ENCODE assay signal across 19 cellular contexts in the genomic region with DNA sequence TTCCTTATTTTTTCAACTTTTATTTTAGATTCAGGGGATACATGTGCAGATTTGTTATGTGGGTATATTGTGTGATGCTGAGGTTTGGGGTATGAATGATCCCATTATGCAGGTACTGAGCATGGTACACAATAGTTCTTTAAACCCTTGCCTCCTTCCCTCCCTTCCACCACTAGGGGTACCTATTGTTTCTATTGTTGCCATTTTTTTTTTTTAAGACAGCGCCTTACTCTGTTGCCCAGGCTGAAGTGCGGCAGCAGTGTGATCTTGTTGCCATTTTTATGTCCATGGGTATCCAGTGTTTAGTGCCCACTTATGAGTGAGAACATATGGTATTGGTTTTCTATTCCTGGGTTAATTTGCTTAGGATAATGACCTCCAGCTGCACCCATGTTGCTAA.
"Had no signal": no experiment of that assay in that cellular context is flagged by ENCODE, and none has a peak within 500 bp of the region (broad histone marks: within the 10 kb centered on the region; RNA-seq: fewer than 3 reads in every experiment).

No MANE protein-coding gene starts in this region.

- H3K4me3 ChIP-seq: dorsolateral prefrontal cortex, heart right ventricle, skin epidermis, thoracic aorta had no signal

- H3K4me1 ChIP-seq: heart right ventricle had no signal

- DNase-seq: cortex of kidney; dorsolateral prefrontal cortex; effector CD8-positive, alpha-beta T cell; heart right ventricle; hypothalamus; kidney glomerular epithelial cell; mammary epithelial cell; naive thymus-derived CD4-positive, alpha-beta T cell; nephron progenitor cell; posterior cingulate gyrus; stimulated activated CD4-positive, alpha-beta T cell treated with anti-CD3 and anti-CD28 coated beads, Interleukin-2, amount 100 ng/mL, for 24 hours; stimulated activated CD4-positive, alpha-beta T cell treated with anti-CD3 and anti-CD28 coated beads, Interleukin-4, amount 100 ng/mL, for 4 hours; stimulated activated naive B cell treated with anti-CD40 and anti-IgM and Interleukin-4, amounts not matched to agents 10 μg/mL and 1 μg/mL and 100 μg/mL, for 72 hours; stimulated activated naive CD8-positive, alpha-beta T cell treated with anti-CD3 and anti-CD28 coated beads, Interleukin-15, amount 100 ng/mL, for 72 hours; trophoblast cell had no signal

- H3K36me3 ChIP-seq: heart right ventricle, thoracic aorta had no signal

- ATAC-seq: esophagus mucosa; heart right ventricle; naive thymus-derived CD4-positive, alpha-beta T cell; sciatic nerve; stimulated activated naive B cell treated with anti-CD40 and anti-IgM and Interleukin-4, amounts not matched to agents 10 μg/mL and 1 μg/mL and 100 μg/mL, for 72 hours; stimulated activated naive CD8-positive, alpha-beta T cell treated with anti-CD3 and anti-CD28 coated beads, Interleukin-15, amount 100 ng/mL, for 72 hours had no signal

- H3K27ac ChIP-seq: dorsolateral prefrontal cortex, heart right ventricle, skin epidermis, thoracic aorta had no signal

- H3K27me3 ChIP-seq: dorsolateral prefrontal cortex, heart right ventricle had no signal
